ENCODE assay signal across 8 cellular contexts in the genomic region with DNA sequence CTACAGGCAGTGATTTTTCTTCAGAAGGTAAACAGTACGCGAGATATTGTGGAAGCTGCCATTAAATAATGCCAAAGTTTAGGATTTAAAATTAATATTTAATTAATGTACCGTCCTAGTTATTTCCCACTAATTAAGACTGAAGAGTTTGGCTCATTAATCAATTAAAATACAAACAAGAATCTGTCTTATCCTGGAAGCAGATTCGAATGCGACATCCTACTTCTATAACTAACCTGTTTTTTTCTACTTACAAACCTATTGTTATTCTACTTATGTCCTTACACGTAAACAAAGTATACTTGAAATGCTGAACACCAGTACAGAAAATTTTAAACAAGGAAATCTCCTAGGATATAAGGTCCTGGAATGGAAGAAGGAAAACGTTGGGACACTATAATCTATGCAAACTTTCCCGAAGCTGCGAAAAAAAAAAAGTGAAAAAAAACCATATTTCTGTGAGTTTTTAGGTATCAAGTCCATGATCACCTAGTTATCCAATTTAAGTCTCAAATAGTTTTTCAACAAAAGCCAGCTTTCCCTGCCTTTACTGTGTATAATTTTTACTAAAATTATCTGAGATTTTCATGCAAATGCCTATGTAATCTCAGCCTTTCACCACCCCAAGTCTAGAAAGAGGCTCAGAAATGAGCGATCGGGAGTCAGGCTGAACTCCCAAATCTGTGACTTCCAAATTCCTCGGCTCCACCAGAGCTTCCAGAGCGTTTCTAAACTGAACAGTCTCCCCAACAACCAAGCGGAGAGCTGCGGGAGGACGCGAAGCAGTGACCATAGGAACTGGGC.
A peak's percentile ranks its signal among the peaks of the same experiment; 100 is the strongest.
DNase-seq lines count a peak whose midpoint lies in the region; ATAC-seq and TF ChIP-seq lines count a peak whose summit lies in the region.

No MANE protein-coding gene starts in this region.

- H3K27ac ChIP-seq in mucosa of rectum (ENCODE audit: low read depth in 2 of 2, low read length in 2 of 2) = peak overlapping the region; percentile 95 to 99

- no peaks in the 10 kb centered on the region for H3K27me3 ChIP-seq in mucosa of rectum (ENCODE audit: control insufficient read depth in 2 of 2, insufficient read depth in 2 of 2, low read length in 2 of 2)

- H3K36me3 ChIP-seq in mucosa of rectum (ENCODE audit: control insufficient read depth in 2 of 2, insufficient read depth in 2 of 2, low read length in 2 of 2) = no peaks in the 10 kb centered on the region

- CTCF ChIA-PET in AG04449 (lab: Yijun Ruan, JAX) = interaction anchor here (0.9 to 1.9 kb wide), 2 partner anchors 10 to 491 kb away, joined by 3 to 4 read pairs; no protein-coding TSS in a partner anchor

- peak overlapping the region; percentile 93 to 99 for H3K9ac ChIP-seq in mucosa of rectum (ENCODE audit: low read depth in 1 of 2, low read length in 2 of 2)

- TF ChIP-seq CTCF in AG04449 (IDR thresholded peaks at IDR 0.05; ENCODE audit: insufficient read depth, low read length, missing control alignments) = no peak

- ATAC-seq in HG02870 (IDR thresholded peaks at IDR 0.05; ENCODE audit: unreplicated experiment) (no peak), GM19452 (IDR thresholded peaks at IDR 0.05; ENCODE audit: unreplicated experiment) (no peak)

- H3K4me1 ChIP-seq in mucosa of rectum (ENCODE audit: control insufficient read depth in 2 of 2, insufficient read depth in 2 of 2, low read length in 2 of 2) = peaks cover 8 to 12% of the 10 kb centered on the region in 2 donors

- POLR2A ChIA-PET in AG04449 (lab: Yijun Ruan, JAX) = interaction anchor here (0.7 to 1.1 kb wide), 2 partner anchors 40 to 531 kb away, joined by 3 read pairs; no protein-coding TSS in a partner anchor

- no peaks in the 10 kb centered on the region for H3K9me3 ChIP-seq in mucosa of rectum (ENCODE audit: control insufficient read depth in 2 of 2, low read length in 2 of 2)

- H3K4me3 ChIP-seq in AG04449 (ENCODE audit: low read depth, low read length) (peak overlapping the region; percentile 87), mucosa of rectum (ENCODE audit: low read length in 2 of 2) (peak overlapping the region; percentile 95 to 98)

- DNase-seq in AG04449 (ENCODE audit: low read depth, low spot score) (no peak), HuH-7.5 (ENCODE audit: low spot score) (peak; percentile 25), cerebellar cortex (ENCODE audit: low spot score) (peak; percentile 52), NCI-H82 treated with DMSO at 0.1 percent for 48 hours (lab: John Stamatoyannopoulos, UW; ENCODE audit: unreplicated experiment) (no peak)
- DNase-seq in effector CD8-positive, alpha-beta T cell (lab: John Stamatoyannopoulos, UW) = no peak

Comparison
In these comparisons a context has a peak if more than half of its experiments do, and no peak if none do; other contexts are left out.
1. DNase-seq: peak in HuH-7.5 (single experiment) and cerebellar cortex (single experiment); none in AG04449 (single experiment), NCI-H82 treated with DMSO at 0.1 percent for 48 hours (single experiment) and effector CD8-positive, alpha-beta T cell (single experiment).